Comparison of ENCODE assay signal across 19 cellular contexts in the genomic region with DNA sequence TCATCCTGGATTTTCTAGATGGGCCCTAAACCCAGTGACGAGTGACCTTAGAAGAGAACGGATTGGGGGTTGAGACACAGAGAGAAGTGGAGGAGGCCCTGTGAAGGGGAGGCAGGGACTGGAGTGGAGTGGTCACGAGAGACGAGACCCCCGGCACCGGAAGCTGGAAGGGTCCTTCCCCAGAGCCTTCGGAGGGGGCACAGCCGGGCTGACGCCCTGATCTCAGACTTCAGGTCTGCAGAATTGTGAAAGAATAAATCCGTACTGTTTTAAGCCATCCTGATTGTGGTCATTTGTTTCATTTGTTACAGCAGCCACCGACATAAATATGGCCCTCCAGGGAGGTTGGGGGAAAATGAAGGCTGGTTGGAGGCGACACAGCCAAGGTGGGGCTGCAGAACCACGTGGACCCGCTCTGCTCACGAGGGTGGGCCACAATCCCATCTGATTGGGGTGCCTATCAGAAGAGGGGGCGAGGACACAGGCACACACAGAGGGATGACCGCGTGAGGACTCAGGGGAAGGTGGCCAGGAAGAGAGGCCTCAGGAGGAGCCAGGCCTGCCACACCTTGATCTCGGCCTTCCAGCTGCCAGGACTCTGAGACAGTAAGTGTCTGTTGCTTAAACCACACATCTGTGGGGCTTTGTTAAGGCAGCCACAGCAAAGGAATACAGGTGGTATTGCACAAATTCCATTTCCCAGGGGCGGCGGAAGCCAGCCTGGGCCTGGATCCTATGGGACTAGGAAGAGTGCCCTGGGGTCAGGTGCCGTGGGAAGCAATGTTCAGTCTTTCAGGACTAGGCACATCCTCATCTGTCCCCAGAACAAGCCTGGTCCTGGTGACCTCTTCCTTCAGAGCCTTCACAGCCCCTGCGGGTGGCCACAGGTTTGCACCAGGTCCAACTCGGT.
"Had no signal": no experiment of that assay in that cellular context is flagged by ENCODE, and none has a peak within 500 bp of the region (broad histone marks: within the 10 kb centered on the region; RNA-seq: fewer than 3 reads in every experiment).

No MANE protein-coding gene starts in this region.

- H3K4me3 ChIP-seq: heart right ventricle, tibial artery had no signal

- H3K4me1 ChIP-seq: heart right ventricle, tibial artery had no signal

- H3K36me3 ChIP-seq: heart right ventricle, tibial artery had no signal

- DNase-seq: activated CD4-positive, alpha-beta T cell treated with anti-CD3 and anti-CD28 coated beads for 1 hour; activated CD4-positive, alpha-beta T cell treated with anti-CD3 and anti-CD28 coated beads, Interleukin-2, amount 50 U/mL, for 1 hour; activated CD8-positive, alpha-beta T cell treated with anti-CD3 and anti-CD28 coated beads, Interleukin-2, amount 10 ng/mL, durations not matched to agents 7 days and 5 days; activated naive CD4-positive, alpha-beta T cell; activated naive CD8-positive, alpha-beta T cell treated with anti-CD3 and anti-CD28 coated beads, Interleukin-2, amount 10 ng/mL, durations not matched to agents 7 days and 5 days; activated T-cell treated with anti-CD3 and anti-CD28 coated beads, Interleukin-2, amount 50 U/mL, for 1 hour; amygdala; caudate nucleus; dermis blood vessel endothelial cell; effector CD8-positive, alpha-beta T cell; erythroblast; foreskin fibroblast; heart right ventricle; left ventricle myocardium superior; retina; stimulated activated CD4-positive, alpha-beta T cell treated with anti-CD3 and anti-CD28 coated beads, Interleukin-12 subunit alpha, Interleukin-12 subunit beta, amount 100 ng/mL, for 4 hours; stimulated activated CD4-positive, alpha-beta T cell treated with anti-CD3 and anti-CD28 coated beads, Interleukin-4, amount 100 ng/mL, for 4 hours; T-helper 9 cell had no signal

- H3K9me3 ChIP-seq: heart right ventricle, tibial artery had no signal

- ATAC-seq: activated CD8-positive, alpha-beta T cell treated with anti-CD3 and anti-CD28 coated beads, Interleukin-2, amount 10 ng/mL, durations not matched to agents 7 days and 5 days; heart right ventricle; left ventricle myocardium superior had no signal

- H3K27ac ChIP-seq: heart right ventricle, tibial artery had no signal
